29 cellular contexts compared by ENCODE assay signal in genomic region chr9:91908293-91908623, GRCh38. TPM values are rescaled to one million over a fixed set of nuclear protein-coding genes. Genes with fewer than 3 reads are reported as not detected.
DNase-seq lines count a peak whose midpoint lies in the region; ATAC-seq and TF ChIP-seq lines count a peak whose summit lies in the region.
"Had no signal": no experiment of that assay in that cellular context is flagged by ENCODE, and none has a peak within 500 bp of the region (broad histone marks: within the 10 kb centered on the region; RNA-seq: fewer than 3 reads in every experiment).

No MANE protein-coding gene starts in this region.

- peak overlapping the region; percentile 35 for H3K27ac Mint-ChIP-seq in activated T-helper 1 cell treated with anti-CD3 and anti-CD28 coated beads, Interleukin-12 subunit alpha, Interleukin-12 subunit beta, Interleukin-2, Interleukin-4 antibody, amounts not matched to agents 30 ng/mL and 10 ng/mL and 1 ng/mL, durations not matched to agents 14 hours and 24 hours and 36 hours
- no peak overlapping the region for H3K27ac Mint-ChIP-seq in neural progenitor cell
- H3K27ac Mint-ChIP-seq: IgD-negative memory B cell, T-cell had no signal

- H3K36me3 Mint-ChIP-seq in activated T-helper 1 cell treated with anti-CD3 and anti-CD28 coated beads, Interleukin-12 subunit alpha, Interleukin-12 subunit beta, Interleukin-2, Interleukin-4 antibody, amounts not matched to agents 30 ng/mL and 10 ng/mL and 1 ng/mL, durations not matched to agents 14 hours and 24 hours and 36 hours (ENCODE audit: low read depth), result no peaks in the 10 kb centered on the region
- H3K36me3 Mint-ChIP-seq in neural progenitor cell, result peaks cover 12% of the 10 kb centered on the region
- H3K36me3 Mint-ChIP-seq: IgD-negative memory B cell, T-cell had no signal

- TF ChIP-seq CTCF in HEK293 (tag by site-specific recombination; IDR thresholded peaks at IDR 0.05) (no peak), neural progenitor cell (IDR thresholded peaks at IDR 0.05) (no peak)

- no peak overlapping the region for H3K4me3 Mint-ChIP-seq in activated T-helper 1 cell treated with anti-CD3 and anti-CD28 coated beads, Interleukin-12 subunit alpha, Interleukin-12 subunit beta, Interleukin-2, Interleukin-4 antibody, amounts not matched to agents 30 ng/mL and 10 ng/mL and 1 ng/mL, durations not matched to agents 14 hours and 24 hours and 36 hours
- no peak overlapping the region for H3K4me3 Mint-ChIP-seq in neural progenitor cell
- H3K4me3 Mint-ChIP-seq: IgD-negative memory B cell, T-cell had no signal

- no peaks in the 10 kb centered on the region for H3K9me3 Mint-ChIP-seq in activated T-helper 1 cell treated with anti-CD3 and anti-CD28 coated beads, Interleukin-12 subunit alpha, Interleukin-12 subunit beta, Interleukin-2, Interleukin-4 antibody, amounts not matched to agents 30 ng/mL and 10 ng/mL and 1 ng/mL, durations not matched to agents 14 hours and 24 hours and 36 hours
- no peaks in the 10 kb centered on the region for H3K9me3 Mint-ChIP-seq in neural progenitor cell
- H3K9me3 Mint-ChIP-seq: IgD-negative memory B cell, T-cell had no signal

- H3K27me3 Mint-ChIP-seq in activated T-helper 1 cell treated with anti-CD3 and anti-CD28 coated beads, Interleukin-12 subunit alpha, Interleukin-12 subunit beta, Interleukin-2, Interleukin-4 antibody, amounts not matched to agents 30 ng/mL and 10 ng/mL and 1 ng/mL, durations not matched to agents 14 hours and 24 hours and 36 hours (ENCODE audit: insufficient read depth), result peaks cover 5% of the 10 kb centered on the region
- H3K27me3 Mint-ChIP-seq in neural progenitor cell (ENCODE audit: insufficient read depth, low read depth), result peaks cover 2% of the 10 kb centered on the region

- H2AFZ ChIP-seq in neural progenitor cell (replicated peaks), result no peak overlapping the region
- H2AFZ ChIP-seq: GM23248 had no signal

- H4K20me1 ChIP-seq in neural progenitor cell (ENCODE audit: low read depth), result peaks cover 71% of the 10 kb centered on the region

- H3K27ac ChIP-seq in HEK293 (ENCODE audit: extremely low read depth, low read depth, low read length), result no peak overlapping the region
- H3K27ac ChIP-seq in neural progenitor cell, result no peak overlapping the region
- H3K27ac ChIP-seq: GM23248, SJCRH30 had no signal

- CTCF ChIA-PET in HEK293 (lab: Yijun Ruan, JAX), result interaction anchor here (1.7 to 2.5 kb wide), 2 partner anchors 42 to 174 kb away, joined by 3 to 15 read pairs; partner anchors contain the start of gene ROR2

- H3K9ac ChIP-seq in neural progenitor cell, result no peak overlapping the region
- H3K9ac ChIP-seq: GM23248 had no signal

- peak overlapping the region; percentile 11 for H3K4me2 ChIP-seq in neural progenitor cell

- no peak for ATAC-seq in Right ventricle myocardium superior (ENCODE audit: poor library complexity)
- ATAC-seq: GM12878, HCT116, Panc1, T-cell had no signal

- no peaks in the 10 kb centered on the region; a peak in 1 of 3 replicates for H3K36me3 ChIP-seq in HEK293 (ENCODE audit: control insufficient read depth in 2 of 2, insufficient read depth in 1 of 2, low read length in 2 of 2)
- H3K36me3 ChIP-seq in neural progenitor cell, result no peaks in the 10 kb centered on the region
- H3K36me3 ChIP-seq: MG63, SJCRH30 had no signal

- DNase-seq in NCI-H748 (lab: John Stamatoyannopoulos, UW; ENCODE audit: unreplicated experiment), result peak; percentile 57
- DNase-seq in NCI-H748 treated with DMSO at 0.1 percent for 48 hours (lab: John Stamatoyannopoulos, UW), result no peak
- no peak for DNase-seq in activated T-helper 1 cell treated with anti-CD3 and anti-CD28 coated beads, Interleukin-12 subunit alpha, Interleukin-12 subunit beta, Interleukin-2, Interleukin-4 antibody, amounts not matched to agents 30 ng/mL and 10 ng/mL and 1 ng/mL, durations not matched to agents 14 hours and 24 hours and 36 hours (ENCODE audit: low spot score)
- DNase-seq in neural progenitor cell (ENCODE audit: low spot score), result no peak
- no peak for DNase-seq in Right ventricle myocardium superior
- no peak for DNase-seq in C1 segment of cervical spinal cord (lab: John Stamatoyannopoulos, UW)
- no peak for DNase-seq in stimulated activated naive CD4-positive, alpha-beta T cell treated with Interleukin-2 at 50 U/mL for 16 hours (lab: John Stamatoyannopoulos, UW)
- DNase-seq: AML-193; DMS 273 treated with DMSO at 0.1 percent for 48 hours; DND-41; GM23248; MG63; NCI-H1048; NCI-H1417 treated with DMSO at 0.1 percent for 48 hours; NCI-H187 treated with DMSO at 0.1 percent for 48 hours; NCI-H2107; NCI-H2227 treated with DMSO at 0.1 percent for 48 hours; NCI-H524; NK-92 treated with Interleukin-12 subunit alpha and Interleukin-12 subunit beta, amount 100 ng/mL, for 24 hours; T-cell; T-helper 9 cell had no signal

- H3K9me3 ChIP-seq in HEK293 (ENCODE audit: control insufficient read depth, insufficient read depth, low read depth, low read length) (no peaks in the 10 kb centered on the region), neural progenitor cell (ENCODE audit: low read depth) (no peaks in the 10 kb centered on the region)
- H3K9me3 ChIP-seq: MG63, SJCRH30 had no signal

- H3F3A ChIP-seq in neural progenitor cell (ENCODE audit: low read depth), result no peaks in the 10 kb centered on the region

- H3K4me3 ChIP-seq in HEK293 (ENCODE audit: low read depth, low read length) (no peak overlapping the region), neural progenitor cell (no peak overlapping the region)
- H3K4me3 ChIP-seq: GM12878, GM23248, MG63, SJCRH30 had no signal

- H3K79me2 ChIP-seq in neural progenitor cell (ENCODE audit: low read depth), result peaks cover 54% of the 10 kb centered on the region

- H3K27me3 ChIP-seq in neural progenitor cell, result no peaks in the 10 kb centered on the region
- H3K27me3 ChIP-seq: MG63 had no signal

- H3K4me1 ChIP-seq in HEK293 (ENCODE audit: control insufficient read depth, insufficient read depth, low read length) (peaks cover 11% of the 10 kb centered on the region), neural progenitor cell (peaks cover 29% of the 10 kb centered on the region)

- intact Hi-C loops in activated T-helper 1 cell treated with anti-CD3 and anti-CD28 coated beads, Interleukin-12 subunit alpha, Interleukin-12 subunit beta, Interleukin-2, Interleukin-4 antibody, amounts not matched to agents 30 ng/mL and 10 ng/mL and 1 ng/mL, durations not matched to agents 14 hours and 24 hours and 36 hours (cut with micrococcal nuclease), result loop anchor here (5.0 kb wide), 1 partner anchor 111 kb away; no protein-coding TSS in a partner anchor
- intact Hi-C loops in Right ventricle myocardium superior (cut with DNase I), result no loop called here

- POLR2A ChIA-PET in HEK293 (lab: Yijun Ruan, JAX), result no interaction called here

- H3K4me1 Mint-ChIP-seq in activated T-helper 1 cell treated with anti-CD3 and anti-CD28 coated beads, Interleukin-12 subunit alpha, Interleukin-12 subunit beta, Interleukin-2, Interleukin-4 antibody, amounts not matched to agents 30 ng/mL and 10 ng/mL and 1 ng/mL, durations not matched to agents 14 hours and 24 hours and 36 hours (ENCODE audit: low read depth), result peaks cover 56% of the 10 kb centered on the region
- peaks cover 23% of the 10 kb centered on the region for H3K4me1 Mint-ChIP-seq in neural progenitor cell

TF ChIP-seq in HEK293, 187 proteins besides CTCF, POLR2A, EP300 and RAD21 (continues in another document):
- TF ChIP-seq AEBP2 (tag by site-specific recombination; IDR thresholded peaks at IDR 0.05; ENCODE audit: borderline replicate concordance) (no peak), ZNF350 (tag by site-specific recombination; IDR thresholded peaks at IDR 0.05) (no peak), KLF10 (tag by site-specific recombination; IDR thresholded peaks at IDR 0.05) (peak; percentile 31; the same call in 1 of the 2 replicates), ZIC2 (tag by site-specific recombination; IDR thresholded peaks at IDR 0.05) (peak; percentile 72; the same call in 1 of the 2 replicates), ZSCAN5A (tag by site-specific recombination; IDR thresholded peaks at IDR 0.05) (no peak), SP7 (tag by site-specific recombination; IDR thresholded peaks at IDR 0.05) (0 out of 2 replicates have a peak, but pooled peaks have one; percentile 34)

RNA-seq across cellular contexts. Expression of gene ROR2, which starts 41.8 kb away (rescaled TPM):
- total RNA-seq in activated T-helper 1 cell treated with anti-CD3 and anti-CD28 coated beads, Interleukin-12 subunit alpha, Interleukin-12 subunit beta, Interleukin-2, Interleukin-4 antibody, amounts not matched to agents 30 ng/mL and 10 ng/mL and 1 ng/mL, durations not matched to agents 14 hours and 24 hours and 36 hours, result 1.1 and 1.6 TPM in 2 replicates
- total RNA-seq in neural progenitor cell (ENCODE audit: low replicate concordance), result 20.1 and 32.7 TPM in 2 replicates
- 0.43 TPM for total RNA-seq in Right ventricle myocardium superior
- total RNA-seq: A172, LHCN-M2, SJCRH30 had no signal
